In genomic region chr2:169386621-169387235, GRCh38 we compare ENCODE assay signal across 2 cellular contexts.
TF ChIP-seq lines count a peak whose summit lies in the region.

No MANE protein-coding gene starts in this region.

TF ChIP-seq in liver, 16 proteins besides CTCF, POLR2A, EP300 and RAD21 (continued from another document):
- TF ChIP-seq REST (IDR thresholded peaks at IDR 0.05) (peak; percentile 46), RXRA (IDR thresholded peaks at IDR 0.05) (peak; percentile 83 to 86), ZBTB33 (IDR thresholded peaks at IDR 0.05) (peak; percentile 50), NR2F2 (IDR thresholded peaks at IDR 0.05) (peak; percentile 43), FOXA2 (IDR thresholded peaks at IDR 0.05) (no peak), GABPA (IDR thresholded peaks at IDR 0.05 in 1 of 2, conservative IDR thresholded peaks at IDR 0.05 in 1 of 2) (no peak), TAF1 (conservative IDR thresholded peaks at IDR 0.05) (no peak), HNF4G (IDR thresholded peaks at IDR 0.05) (peak; percentile 90), ATF3 (IDR thresholded peaks at IDR 0.05) (no peak), FOXA1 (IDR thresholded peaks at IDR 0.05) (no peak), YY1 (IDR thresholded peaks at IDR 0.05) (peak; percentile 28), HNF4A (conservative IDR thresholded peaks at IDR 0.05) (peak; percentile 94 to 96), EGR1 (IDR thresholded peaks at IDR 0.05; ENCODE audit: low read depth in 2 of 2) (peak in 1 of 2 donors; percentile 34), MAX (IDR thresholded peaks at IDR 0.05) (peak; percentile 58)

TF ChIP-seq in HepG2, 621 proteins besides CTCF, POLR2A, EP300 and RAD21 (continued from another document):
- TF ChIP-seq ZHX2 (IDR thresholded peaks at IDR 0.05; ENCODE audit: low read depth) (no peak), ZHX2 (CRISPR knock-in tag; IDR thresholded peaks at IDR 0.05; ENCODE audit: borderline replicate concordance) (no peak), CHD2 (IDR thresholded peaks at IDR 0.05; ENCODE audit: low read depth, low read length) (no peak), ATF7 (IDR thresholded peaks at IDR 0.05) (no peak), ATF7 (CRISPR knock-in tag; IDR thresholded peaks at IDR 0.05) (no peak), ZNF350 (CRISPR knock-in tag; IDR thresholded peaks at IDR 0.05; ENCODE audit: borderline replicate concordance, low read depth) (no peak), ZGPAT (CRISPR knock-in tag; IDR thresholded peaks at IDR 0.05) (no peak), REXO4 (CRISPR knock-in tag; IDR thresholded peaks at IDR 0.05; ENCODE audit: borderline replicate concordance) (no peak), PRMT3 (CRISPR knock-in tag; IDR thresholded peaks at IDR 0.05; ENCODE audit: borderline replicate concordance, low read depth) (no peak), FOXK1 (CRISPR knock-in tag; IDR thresholded peaks at IDR 0.05; ENCODE audit: borderline replicate concordance, low read depth) (no peak), ZHX1 (CRISPR knock-in tag; IDR thresholded peaks at IDR 0.05; ENCODE audit: low read depth) (no peak), ZNF136 (CRISPR knock-in tag; IDR thresholded peaks at IDR 0.05; ENCODE audit: low read depth) (no peak), TIGD3 (CRISPR knock-in tag; IDR thresholded peaks at IDR 0.05; ENCODE audit: borderline replicate concordance) (no peak), ERF (CRISPR knock-in tag; IDR thresholded peaks at IDR 0.05) (no peak), DPF2 (CRISPR knock-in tag; IDR thresholded peaks at IDR 0.05; ENCODE audit: borderline replicate concordance, low read depth) (no peak), ZNF407 (CRISPR knock-in tag; IDR thresholded peaks at IDR 0.05; ENCODE audit: not compliant biosample characterization) (no peak), SPEN (CRISPR knock-in tag; IDR thresholded peaks at IDR 0.05; ENCODE audit: low read depth) (no peak), HOXA5 (CRISPR knock-in tag; IDR thresholded peaks at IDR 0.05) (no peak)
